ENCODE assay signal across 1 cellular context in the genomic region with DNA sequence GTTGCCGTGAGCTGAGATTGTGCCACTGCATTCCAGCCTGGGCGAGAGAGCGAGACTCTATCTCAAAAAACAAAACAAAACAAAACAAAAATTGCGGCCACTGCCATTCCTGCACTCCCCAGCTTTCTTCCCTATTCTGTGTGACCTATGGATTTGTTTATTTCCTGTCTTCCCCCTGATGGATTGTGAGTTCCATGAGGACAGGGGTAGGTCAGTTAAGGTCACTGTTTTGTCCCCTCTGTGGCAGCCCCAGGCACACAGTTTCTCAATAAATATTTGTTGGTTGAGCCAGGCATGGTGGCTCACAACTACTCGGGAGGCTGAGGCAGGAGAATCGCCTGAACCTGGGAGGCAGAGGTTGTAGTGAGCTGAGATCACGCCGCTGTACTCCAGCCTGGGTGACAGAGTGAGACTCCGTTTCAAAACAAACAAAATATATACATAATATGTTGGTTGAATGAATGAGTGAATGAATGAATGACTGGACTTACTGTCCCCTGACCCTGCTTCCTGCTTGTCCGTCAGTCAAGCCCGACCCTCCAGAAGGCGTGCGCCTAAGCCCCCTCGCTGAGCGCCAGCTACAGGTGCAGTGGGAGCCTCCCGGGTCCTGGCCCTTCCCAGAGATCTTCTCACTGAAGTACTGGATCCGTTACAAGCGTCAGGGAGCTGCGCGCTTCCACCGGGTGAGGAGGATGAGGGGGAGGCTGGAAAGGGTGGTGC.
TF ChIP-seq lines count a peak whose summit lies in the region.

No MANE protein-coding gene starts in this region.

TF ChIP-seq in IMR-90, 13 proteins besides CTCF, POLR2A, EP300 and RAD21:
- TF ChIP-seq RFX5 (IDR thresholded peaks at IDR 0.05; ENCODE audit: low read depth, low read length): no peak
- TF ChIP-seq FOS (IDR thresholded peaks at IDR 0.05; ENCODE audit: low read depth, low read length): no peak
- TF ChIP-seq CHD1 (IDR thresholded peaks at IDR 0.05; ENCODE audit: low read depth, low read length): no peak
- no peak for TF ChIP-seq MAFK (IDR thresholded peaks at IDR 0.05; ENCODE audit: low read depth, low read length)
- TF ChIP-seq, protein P1, sequence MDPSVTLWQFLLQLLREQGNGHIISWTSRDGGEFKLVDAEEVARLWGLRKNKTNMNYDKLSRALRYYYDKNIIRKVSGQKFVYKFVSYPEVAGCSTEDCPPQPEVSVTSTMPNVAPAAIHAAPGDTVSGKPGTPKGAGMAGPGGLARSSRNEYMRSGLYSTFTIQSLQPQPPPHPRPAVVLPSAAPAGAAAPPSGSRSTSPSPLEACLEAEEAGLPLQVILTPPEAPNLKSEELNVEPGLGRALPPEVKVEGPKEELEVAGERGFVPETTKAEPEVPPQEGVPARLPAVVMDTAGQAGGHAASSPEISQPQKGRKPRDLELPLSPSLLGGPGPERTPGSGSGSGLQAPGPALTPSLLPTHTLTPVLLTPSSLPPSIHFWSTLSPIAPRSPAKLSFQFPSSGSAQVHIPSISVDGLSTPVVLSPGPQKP (IDR thresholded peaks at IDR 0.05; ENCODE audit: borderline replicate concordance, low read depth, low read length): no peak
TF ChIP-seq in IMR-90: peak in this region for 0.
